Comparison of ENCODE assay signal across 7 cellular contexts in the genomic region with DNA sequence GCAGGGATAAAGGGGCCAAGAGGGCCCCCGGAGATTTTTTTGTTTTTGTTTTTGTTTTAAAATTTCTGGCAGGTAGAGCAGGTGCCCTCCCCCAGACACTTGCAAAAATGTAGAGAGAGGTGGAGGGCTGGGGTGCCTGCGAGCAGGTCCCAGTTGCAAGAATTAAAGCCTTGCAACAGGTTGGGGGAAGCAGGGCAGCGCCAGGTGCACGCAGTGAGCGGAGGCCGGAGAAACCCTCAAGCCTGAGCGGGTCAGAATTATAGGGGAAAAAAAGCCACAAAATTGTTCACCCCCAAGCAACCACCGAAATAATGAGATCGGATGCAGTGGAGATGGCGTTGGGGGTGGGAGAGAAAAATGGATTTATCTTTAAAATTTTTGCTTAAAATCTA. TPM values are rescaled to one million over a fixed set of nuclear protein-coding genes. Genes with fewer than 3 reads are reported as not detected.
DNase-seq lines count a peak whose midpoint lies in the region; ATAC-seq, FAIRE-seq and TF ChIP-seq lines count a peak whose summit lies in the region.

No MANE protein-coding gene starts in this region.

- peaks cover 54% of the 10 kb centered on the region for H4K20me1 ChIP-seq in IMR-90 (ENCODE audit: insufficient read depth, low read length)
- H4K20me1 ChIP-seq in GM12878 (ENCODE audit: control insufficient read depth, insufficient read depth): no peaks in the 10 kb centered on the region
- no peaks in the 10 kb centered on the region for H4K20me1 ChIP-seq in Karpas-422 (ENCODE audit: insufficient read depth, low read depth, low read length)

- H2BK5ac ChIP-seq in IMR-90 (ENCODE audit: low read depth, low read length, poor library complexity, severe bottlenecking): peak overlapping the region; percentile 83

- H3K4me3 ChIP-seq in IMR-90 (ENCODE audit: insufficient read depth, low read depth, low read length): peak overlapping the region; percentile 69
- H3K4me3 ChIP-seq in GM12878: no peak overlapping the region
- peak overlapping the region; percentile 86 to 87 for H3K4me3 ChIP-seq in stomach smooth muscle (ENCODE audit: low read length in 2 of 2)
- H3K4me3 ChIP-seq in Karpas-422 (ENCODE audit: low read length): no peak overlapping the region

- peak overlapping the region; percentile 64 for H3K56ac ChIP-seq in IMR-90 (ENCODE audit: extremely low read depth, insufficient read depth, low read length)

- H3K36me3 ChIP-seq in IMR-90 (ENCODE audit: control insufficient read depth, insufficient read depth, low read length): peaks cover 37% of the 10 kb centered on the region
- H3K36me3 ChIP-seq in GM12878 (ENCODE audit: control insufficient read depth in 2 of 2, insufficient read depth in 2 of 2, low read length in 1 of 2): no peaks in the 10 kb centered on the region
- peaks cover 2 to 3% of the 10 kb centered on the region in 2 donors for H3K36me3 ChIP-seq in stomach smooth muscle (ENCODE audit: control insufficient read depth in 2 of 2, insufficient read depth in 2 of 2, low read length in 2 of 2)
- H3K36me3 ChIP-seq in Karpas-422 (ENCODE audit: insufficient read depth, low read length): no peaks in the 10 kb centered on the region

- H2BK15ac ChIP-seq in IMR-90 (ENCODE audit: low read depth, low read length): no peak overlapping the region

- CTCF ChIA-PET in IMR-90 (lab: Yijun Ruan, JAX): interaction anchor here (0.6 to 1.8 kb wide), 11 partner anchors 80 to 936 kb away, joined by 3 to 5 read pairs (median 3); no protein-coding TSS in a partner anchor
- CTCF ChIA-PET in GM12878 (lab: Yijun Ruan, JAX): no interaction called here

- H2BK120ac ChIP-seq in IMR-90 (ENCODE audit: low read depth, low read length): 0 out of 2 replicates have a peak overlapping the region, but pooled peaks have one; percentile 35

- dilution Hi-C loops in IMR-90 (cut with HindIII; ENCODE audit: low sequenced_read_pairs, unreplicated experiment): loop anchor here (25.0 kb wide), 2 partner anchors 467 to 817 kb away; no protein-coding TSS in a partner anchor

- DNase-seq in IMR-90: no peak
- DNase-seq in GM12878 (ENCODE audit: low read depth, low spot score): no peak
- peak; percentile 33 for DNase-seq in left kidney (ENCODE audit: low read depth, low spot score)
- DNase-seq in Karpas-422: no peak
- no peak for DNase-seq in mucosa of gallbladder (ENCODE audit: low spot score)
- no peak for DNase-seq in SIG-M5 (lab: John Stamatoyannopoulos, UW)

- H3K4ac ChIP-seq in IMR-90 (ENCODE audit: low read depth, low read length): peak overlapping the region; percentile 85

- H3K79me2 ChIP-seq in GM12878 (ENCODE audit: control insufficient read depth, insufficient read depth, low read length) (no peaks in the 10 kb centered on the region), Karpas-422 (ENCODE audit: low read length) (no peaks in the 10 kb centered on the region)

- in situ Hi-C loops in IMR-90 (cut with MboI; ENCODE audit: low sequenced_read_pairs): loop anchor here (10.0 kb wide), 3 partner anchors 360 to 590 kb away; no protein-coding TSS in a partner anchor
- in situ Hi-C loops in GM12878 (cut with MboI): no loop called here

- TF ChIP-seq RAD21 in IMR-90 (IDR thresholded peaks at IDR 0.05; ENCODE audit: low read length) (no peak), GM12878 (IDR thresholded peaks at IDR 0.05; ENCODE audit: insufficient read depth, low read depth, low read length) (no peak)

- H3K18ac ChIP-seq in IMR-90 (ENCODE audit: low read depth, low read length): peak overlapping the region; percentile 25

- H3K14ac ChIP-seq in IMR-90 (replicated peaks; ENCODE audit: low read depth, low read length): peak overlapping the region; percentile 91

- ATAC-seq in IMR-90 (ENCODE audit: low read depth) (no peak), GM12878 (no peak)

- BruUV-seq in IMR-90 (replicated peaks; lab: Mats Ljungman, UMichigan) (TSS peak; percentile 97), GM12878 (replicated peaks; lab: Mats Ljungman, UMichigan) (no TSS peak)

- no peak for TF ChIP-seq CTCF in IMR-90 (conservative IDR thresholded peaks at IDR 0.05; ENCODE audit: low read depth, low read length)
- no peak for TF ChIP-seq CTCF in GM12878 (IDR thresholded peaks at IDR 0.05 in 2 of 3, conservative IDR thresholded peaks at IDR 0.05 in 1 of 3; ENCODE audit: control insufficient read depth in 2 of 3, extremely low read depth in 1 of 3, insufficient read depth in 1 of 3, low read depth in 3 of 3, low read length in 3 of 3)

- no peak overlapping the region for H2AK5ac ChIP-seq in IMR-90 (ENCODE audit: low read depth, low read length)

- FAIRE-seq in GM12878 (lab: Jason Lieb, UNC): no peak

- peak overlapping the region; percentile 49 for H3K23ac ChIP-seq in IMR-90 (ENCODE audit: low read depth, low read length)

- H2AFZ ChIP-seq in IMR-90 (replicated peaks; ENCODE audit: low read length, poor library complexity) (peak overlapping the region; percentile 86), GM12878 (ENCODE audit: control insufficient read depth, low read depth, low read length) (no peak overlapping the region), Karpas-422 (ENCODE audit: low read length) (no peak overlapping the region)

- TF ChIP-seq POLR2A in IMR-90 (IDR thresholded peaks at IDR 0.05; ENCODE audit: low read depth, low read length) (no peak), GM12878 (IDR thresholded peaks at IDR 0.05; ENCODE audit: low read depth, low read length) (no peak)

- peaks cover 5 to 51% of the 10 kb centered on the region in 2 experiments; a peak in 3 of 4 replicates for H3K79me1 ChIP-seq in IMR-90 (ENCODE audit: low read depth in 1 of 2, low read length in 2 of 2)

- H3K4me1 ChIP-seq in IMR-90 (ENCODE audit: control insufficient read depth, insufficient read depth, low read length) (peaks cover 19% of the 10 kb centered on the region), GM12878 (ENCODE audit: control insufficient read depth, insufficient read depth, low read length) (no peaks in the 10 kb centered on the region), stomach smooth muscle (ENCODE audit: control insufficient read depth, insufficient read depth, low read length) (peaks cover 41% of the 10 kb centered on the region), Karpas-422 (ENCODE audit: low read length) (peaks cover 4% of the 10 kb centered on the region)

- H4K8ac ChIP-seq in IMR-90 (ENCODE audit: low read depth in 2 of 2, low read length in 2 of 2): peak overlapping the region; percentile 51 to 71

- RAD21 ChIA-PET in GM12878 (lab: Charles Lee; ENCODE audit: unreplicated experiment): no interaction called here

- peak overlapping the region; percentile 75 for H2AK9ac ChIP-seq in IMR-90 (replicated peaks; ENCODE audit: low read depth, low read length, poor library complexity)

- SMC1A ChIA-PET in GM12878 (lab: Charles Lee; ENCODE audit: uncharacterized antibody, unreplicated experiment): no interaction called here

- H3K9ac ChIP-seq in IMR-90 (ENCODE audit: low read depth, low read length) (peak overlapping the region; percentile 98), GM12878 (ENCODE audit: control insufficient read depth, insufficient read depth, low read length) (no peak overlapping the region), stomach smooth muscle (ENCODE audit: low read length in 2 of 2) (peak overlapping the region; percentile 82 to 87), Karpas-422 (ENCODE audit: low read length) (no peak overlapping the region)

- H3K9me2 ChIP-seq in Karpas-422 (replicated peaks; ENCODE audit: insufficient read depth, low read length): no peaks in the 10 kb centered on the region

- H3K27ac ChIP-seq in IMR-90 (ENCODE audit: insufficient read depth, low read length): peak overlapping the region; percentile 85
- H3K27ac ChIP-seq in GM12878 (ENCODE audit: control insufficient read depth, insufficient read depth): no peak overlapping the region
- H3K27ac ChIP-seq in stomach smooth muscle (ENCODE audit: low read length): peak overlapping the region; percentile 91
- no peak overlapping the region for H3K27ac ChIP-seq in Karpas-422 (ENCODE audit: low read length)

- H3K4me2 ChIP-seq in IMR-90 (ENCODE audit: low read depth, low read length) (peak overlapping the region; percentile 39), GM12878 (ENCODE audit: control insufficient read depth, insufficient read depth) (no peak overlapping the region), Karpas-422 (ENCODE audit: low read depth, low read length, poor library complexity, severe bottlenecking) (no peak overlapping the region)

- no CpG with 5 or more reads among the region's 10 CpGs for WGBS in IMR-90 (ENCODE audit: extremely low coverage in 2 of 2, insufficient read length in 1 of 2), 2 experiments
- 4% methylated on average over 9 of the region's 10 CpGs for WGBS in GM12878 (ENCODE audit: insufficient coverage, insufficient replicate concordance, low lambda C conversion rate, missing lambda C conversion rate)

- peaks cover 6% of the 10 kb centered on the region; the same call in 1 of the 2 replicates for H3K9me1 ChIP-seq in IMR-90 (ENCODE audit: insufficient read depth, low read length)

- H3K27me3 ChIP-seq in IMR-90 (ENCODE audit: control insufficient read depth, insufficient read depth, low read length) (no peaks in the 10 kb centered on the region), GM12878 (replicated peaks in 1 of 2; ENCODE audit: control insufficient read depth in 2 of 2, insufficient read depth in 2 of 2, low read length in 1 of 2) (peaks cover 12 to 16% of the 10 kb centered on the region in 2 experiments), stomach smooth muscle (ENCODE audit: control insufficient read depth in 1 of 2, insufficient read depth in 2 of 2, low read length in 2 of 2) (no peaks in the 10 kb centered on the region), Karpas-422 (ENCODE audit: low read length) (no peaks in the 10 kb centered on the region)

- POLR2A ChIA-PET in IMR-90 (lab: Charles Lee; ENCODE audit: unreplicated experiment): interaction anchor here (0.6 to 2.1 kb wide), 27 partner anchors 8 to 1018 kb away, joined by 3 to 16 read pairs (median 5); no protein-coding TSS in a partner anchor
- POLR2A ChIA-PET in GM12878 (lab: Charles Lee): no interaction called here

- H3K9me3 ChIP-seq in IMR-90 (ENCODE audit: control insufficient read depth, insufficient read depth, low read length) (no peaks in the 10 kb centered on the region), GM12878 (replicated peaks; ENCODE audit: control insufficient read depth, insufficient read depth, low read length) (no peaks in the 10 kb centered on the region), stomach smooth muscle (ENCODE audit: control insufficient read depth in 2 of 2, low read length in 2 of 2) (no peaks in the 10 kb centered on the region), Karpas-422 (ENCODE audit: low read length) (no peaks in the 10 kb centered on the region)

- intact Hi-C loops in IMR-90 (cut with micrococcal nuclease) (loop anchor here (1.0 to 10.0 kb wide), 11 partner anchors 297 to 1062 kb away; no protein-coding TSS in a partner anchor), GM12878 (cut with micrococcal nuclease; ENCODE audit: unreplicated experiment) (loop anchor here (10.0 kb wide), 1 partner anchor 530 kb away; no protein-coding TSS in a partner anchor)

- TF ChIP-seq EP300 in GM12878 (IDR thresholded peaks at IDR 0.05; ENCODE audit: borderline replicate concordance in 1 of 2, control insufficient read depth in 1 of 2, low read depth in 2 of 2, low read length in 2 of 2): no peak

- H4K5ac ChIP-seq in IMR-90 (ENCODE audit: low read depth, low read length): peak overlapping the region; percentile 10; the same call in 1 of the 2 replicates

- H4K91ac ChIP-seq in IMR-90 (ENCODE audit: insufficient read depth, low read depth, low read length): peak overlapping the region; percentile 27

- no peak overlapping the region for H2BK20ac ChIP-seq in IMR-90 (ENCODE audit: low read depth, low read length)

RNA-seq across cellular contexts. Expression of gene IGFBP5, which starts 0.5 kb away (rescaled TPM):
- total RNA-seq in IMR-90 (2012; rRNA removed) (392 and 433 TPM in 2 replicates), GM12878 (2014; rRNA removed) (not detected in 2 replicates), GM12878 (2014; rRNA removed; fragmentation: Illumina TruSeq; extraction: Trizol) (not detected in 2 replicates), GM12878 (2021) (1.8 and 2.8 TPM in 2 replicates), mucosa of gallbladder (246 TPM)
- polyA plus RNA-seq in IMR-90 (2012; rRNA removed) (1,339 and 1,767 TPM in 2 replicates), GM12878 (2011; rRNA removed) (not detected in 2 replicates), GM12878 (2014; fragmentation: Illumina TruSeq; extraction: Trizol) (not detected in 2 replicates), GM12878 (2014; fragmentation: Nextera tagmentation; extraction: Ambion mirVana) (not detected), GM12878 (2014; rRNA removed) (not detected in 2 replicates), GM12878 (2016; fragmentation: Nextera tagmentation; extraction: Ambion mirVana) (not detected)
- polyA plus RNA-seq in IMR-90 (2012; cell fraction: cytosol; rRNA removed): 847 and 1,056 TPM in 2 replicates
- 732 and 841 TPM in 2 replicates for polyA plus RNA-seq in IMR-90 (2012; cell fraction: nucleus; rRNA removed; ENCODE audit: low replicate concordance)
- not detected in 2 replicates for total RNA-seq in GM12878 (2013; cell fraction: nucleolus; rRNA removed)
- polyA plus RNA-seq in GM12878 (2011; ENCODE audit: low read depth): not detected
- polyA plus RNA-seq in GM12878 (2011; cell fraction: cytosol; rRNA removed): not detected in 2 replicates
- not detected in 2 replicates for polyA plus RNA-seq in GM12878 (2011; cell fraction: nucleus; rRNA removed)
- polyA plus RNA-seq in GM12878 (2012): not detected in 2 replicates
- polyA minus RNA-seq in GM12878 (2011; rRNA and poly(A)+ RNA removed): not detected in 2 replicates
- polyA minus RNA-seq in GM12878 (2011; cell fraction: cytosol; rRNA and poly(A)+ RNA removed): not detected in 2 replicates
- under 0.01 TPM in 1 of 2 replicates, not detected in the other for polyA minus RNA-seq in GM12878 (2011; cell fraction: nucleus; rRNA and poly(A)+ RNA removed)
- not detected in 2 replicates for total RNA-seq in Karpas-422 (2014; rRNA removed; shearing (Covaris generic); ENCODE audit: low replicate concordance)

Comparison
In these comparisons a context has a peak if more than half of its experiments do, and no peak if none do; other contexts are left out.
1. H3K27ac ChIP-seq: peak in IMR-90 (single experiment) and stomach smooth muscle (single experiment); none in GM12878 (single experiment) and Karpas-422 (single experiment).
2. H3K4me3 ChIP-seq: peak in IMR-90 (single experiment) and stomach smooth muscle (2 of 2); none in GM12878 (single experiment) and Karpas-422 (single experiment).
3. H3K9ac ChIP-seq: peak in IMR-90 (single experiment) and stomach smooth muscle (2 of 2); none in GM12878 (single experiment) and Karpas-422 (single experiment).
4. RNA of gene IGFBP5, which starts 0.5 kb away (total RNA-seq): 392 to 433 TPM in IMR-90 and 246 TPM in mucosa of gallbladder (single experiment); 1.8 to 2.8 TPM in GM12878 and not detected in Karpas-422; every median in the first group is over 10 times any median in the second.